In the genomic region with DNA sequence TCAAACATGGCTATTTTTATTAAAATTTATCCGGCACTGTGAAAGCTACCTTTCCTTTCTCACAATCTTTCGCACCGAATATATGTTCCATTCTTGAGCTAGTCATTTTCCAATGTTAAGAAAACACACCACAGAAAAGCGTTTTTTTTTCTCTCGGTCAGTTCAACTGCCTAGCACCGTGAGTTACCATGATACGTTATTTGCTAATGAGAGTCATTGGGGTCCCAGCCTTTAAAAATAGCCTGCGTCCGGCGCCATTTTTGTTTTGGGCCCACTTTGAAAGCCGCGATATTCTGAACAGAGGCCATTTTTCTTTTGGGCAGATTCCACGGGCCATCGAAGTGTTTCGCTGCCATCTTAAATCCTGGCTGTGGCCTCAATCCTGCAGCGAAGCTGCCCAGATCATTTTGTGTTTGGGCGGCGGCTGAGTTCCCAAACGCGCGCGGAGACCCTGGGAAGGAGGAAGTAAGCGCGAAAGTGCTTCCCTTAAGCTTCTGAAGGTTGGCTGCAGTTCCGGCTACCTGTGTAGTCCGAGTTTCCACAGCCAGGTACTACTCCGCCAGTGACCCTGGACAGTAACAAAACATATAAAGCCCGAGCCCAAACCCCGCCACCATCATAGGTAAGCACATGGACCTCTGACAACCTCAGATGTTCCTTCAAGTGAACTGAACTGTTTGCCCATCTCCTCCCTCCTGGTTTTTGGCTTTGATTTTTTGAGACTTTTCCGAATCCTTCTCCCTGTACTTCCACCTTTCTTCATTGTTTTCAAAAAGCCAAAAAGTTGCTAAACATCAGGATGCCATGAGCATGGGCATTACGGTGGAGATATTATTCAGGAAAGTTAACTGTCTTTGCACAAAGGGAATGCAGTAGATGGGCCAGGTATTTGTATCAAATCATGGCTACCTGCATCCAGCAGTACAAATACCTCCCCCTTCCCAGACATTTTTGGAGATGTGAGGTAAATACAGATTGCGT, we compare ENCODE assay signal across 8 cellular contexts. TPM values are rescaled to one million over a fixed set of nuclear protein-coding genes. Genes with fewer than 3 reads are reported as not detected.
A peak's percentile ranks its signal among the peaks of the same experiment; 100 is the strongest.
DNase-seq lines count a peak whose midpoint lies in the region; ATAC-seq and TF ChIP-seq lines count a peak whose summit lies in the region.

A gene (plus strand): TSS at position 474 of the 981 bp plus-strand sequence. CDS start 22,900 bp downstream, outside the sequence.

- peak within 1 kb of the TSS; percentile 71 to 84 for H3K4me3 ChIP-seq in left lung

- intact Hi-C loops in CD14-positive monocyte (cut with micrococcal nuclease) (loop anchor here (5.0 to 10.0 kb wide), 3 partner anchors 37 to 237 kb away; a partner anchor contains a TSS), left lung (cut with DNase I) (loop anchor here in 1 of 2 donors (10.0 kb wide), 1 partner anchor 970 kb away; no protein-coding TSS in a partner anchor)

- peaks cover 2 to 12% of the 10 kb centered on the region in 2 donors for H3K36me3 Mint-ChIP-seq in CD14-positive monocyte

- no peaks in the 10 kb centered on the region for H3K9me3 ChIP-seq in left lung

- TF ChIP-seq CTCF in CD14-positive monocyte (IDR thresholded peaks at IDR 0.05) (no peak), left lung (IDR thresholded peaks at IDR 0.05) (no peak)

- H3K36me3 ChIP-seq in left lung = no peaks in the 10 kb centered on the region

- H3K4me3 Mint-ChIP-seq in CD14-positive monocyte = peak within 1 kb of the TSS; percentile 92 to 94

- H3K27ac ChIP-seq in left lung = peak within 1 kb of the TSS; percentile 93

- no peaks in the 10 kb centered on the region for H3K9me3 Mint-ChIP-seq in CD14-positive monocyte

- no peaks in the 10 kb centered on the region for H3K27me3 ChIP-seq in left lung

- H3K4me1 ChIP-seq in left lung = peaks cover 8 to 43% of the 10 kb centered on the region in 2 donors

- peak within 1 kb of the TSS; percentile 92 to 96 (median 95) for H3K27ac Mint-ChIP-seq in CD14-positive monocyte

- DNase-seq in CD14-positive monocyte (ENCODE audit: low spot score) (peak; percentile 92), NCI-H748 treated with DMSO at 0.1 percent for 48 hours (lab: John Stamatoyannopoulos, UW) (peak; percentile 99), dermis blood vessel endothelial cell (peak; percentile 98), left lung (peak; percentile 94 to 95)
- peak; percentile 78 to 81 for DNase-seq in activated CD4-positive, alpha-beta T cell treated with anti-CD3 and anti-CD28 coated beads, Interleukin-2, amount 50 U/mL, for 4 hours
- DNase-seq in stimulated activated CD4-positive, alpha-beta T cell treated with anti-CD3 and anti-CD28 coated beads, Interleukin-2, amount 100 ng/mL, for 48 hours = peak; percentile 62 to 73

- peaks cover 40% of the 10 kb centered on the region for H3K4me1 Mint-ChIP-seq in CD14-positive monocyte

- ATAC-seq in GM19397 (IDR thresholded peaks at IDR 0.05; ENCODE audit: unreplicated experiment) (peak; percentile 60), HG03565 (IDR thresholded peaks at IDR 0.05; ENCODE audit: unreplicated experiment) (peak; percentile 44), left lung (peak; percentile 85)

- no peaks in the 10 kb centered on the region for H3K27me3 Mint-ChIP-seq in CD14-positive monocyte (ENCODE audit: low read depth in 3 of 3)

RNA-seq across cellular contexts. Expression of the gene that starts here (rescaled TPM):
- polyA plus RNA-seq in CD14-positive monocyte = 1 to 10 TPM in 1 of 2 donors, under 1 TPM in 1; 0.76 to 1.1 TPM
- 3.2 and 4.3 TPM in 2 replicates for total RNA-seq in dermis blood vessel endothelial cell
- 1 to 10 TPM; 6.0 to 6.9 TPM for total RNA-seq in left lung

Comparison
In these comparisons a context has a peak if more than half of its experiments do, and no peak if none do; other contexts are left out.
1. Peak in every context shown above with its lines: DNase-seq, ATAC-seq, H3K4me3 ChIP-seq and H3K27ac ChIP-seq.